In the genomic region with DNA sequence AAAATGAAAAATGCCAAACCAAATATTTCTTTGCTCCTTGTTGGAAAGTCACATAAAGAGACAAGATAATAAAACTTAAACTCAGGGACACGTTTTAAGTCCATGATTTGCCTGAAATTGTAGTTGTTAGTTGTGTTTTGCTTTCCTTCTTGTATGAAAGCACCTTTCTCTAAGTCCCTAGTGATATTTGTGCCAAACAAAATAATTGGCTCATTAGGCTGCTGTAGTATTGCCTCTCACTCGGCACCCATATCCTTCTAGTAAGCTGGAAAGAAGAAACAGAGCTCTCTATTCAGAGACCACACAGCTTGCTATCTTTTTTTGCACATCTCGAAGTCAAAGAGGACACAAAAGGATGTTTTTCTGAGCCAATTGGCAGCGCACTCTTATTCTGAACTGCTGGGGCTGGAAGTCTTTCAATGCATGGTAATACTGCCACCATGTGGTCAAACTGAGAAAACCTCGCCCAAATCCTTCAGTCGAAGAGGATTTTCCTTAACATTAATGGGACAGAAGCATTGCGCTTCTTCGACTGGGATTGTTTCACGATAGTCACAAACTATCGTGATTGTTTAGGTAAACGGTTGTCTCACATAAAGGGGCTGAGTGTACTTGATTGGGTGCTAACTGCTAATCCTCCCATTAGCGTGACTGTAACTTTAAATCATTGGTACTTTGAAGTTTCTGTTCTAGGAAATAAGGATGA, we compare ENCODE assay signal across 8 cellular contexts.
A peak's percentile ranks its signal among the peaks of the same experiment; 100 is the strongest.
DNase-seq lines count a peak whose midpoint lies in the region; ATAC-seq and TF ChIP-seq lines count a peak whose summit lies in the region.

No MANE protein-coding gene starts in this region.

- POLR2A ChIA-PET in activated CD8-positive, alpha-beta T cell treated with anti-CD3 and anti-CD28 coated beads for 36 hours (lab: Charles Lee), result no interaction called here

- H3K9me3 Mint-ChIP-seq in activated CD8-positive, alpha-beta T cell treated with anti-CD3 and anti-CD28 coated beads for 36 hours, result no peaks in the 10 kb centered on the region
- H3K9me3 Mint-ChIP-seq in endodermal cell, result peaks cover 2% of the 10 kb centered on the region

- ATAC-seq in GM19452 (IDR thresholded peaks at IDR 0.05; ENCODE audit: unreplicated experiment) (peak; percentile 67), HG03571 (IDR thresholded peaks at IDR 0.05; ENCODE audit: unreplicated experiment) (peak; percentile 72), mucosa of descending colon (peak; percentile 81)
- ATAC-seq in activated CD8-positive, alpha-beta T cell treated with anti-CD3 and anti-CD28 coated beads for 36 hours, result peak; percentile 51

- no peak overlapping the region for H3K27ac Mint-ChIP-seq in activated CD8-positive, alpha-beta T cell treated with anti-CD3 and anti-CD28 coated beads for 36 hours
- no peak overlapping the region for H3K27ac Mint-ChIP-seq in endodermal cell

- peak; percentile 41 for DNase-seq in COLO829 (ENCODE audit: low spot score)
- peak; percentile 64 for DNase-seq in NCI-H774 (lab: John Stamatoyannopoulos, UW)
- DNase-seq in activated CD8-positive, alpha-beta T cell treated with anti-CD3 and anti-CD28 coated beads for 36 hours, result peak; percentile 46
- peak; percentile 83 for DNase-seq in endodermal cell
- peak in 1 of 3 donors; percentile 66 for DNase-seq in mucosa of descending colon
- peak; percentile 0 to 63 (median 22) for DNase-seq in stimulated activated naive CD4-positive, alpha-beta T cell (lab: John Stamatoyannopoulos, UW)

- peaks cover 8% of the 10 kb centered on the region for H3K27me3 ChIP-seq in endodermal cell (ENCODE audit: control insufficient read depth, insufficient read depth, low read length, poor library complexity, severe bottlenecking)

- CTCF ChIA-PET in activated CD8-positive, alpha-beta T cell treated with anti-CD3 and anti-CD28 coated beads for 36 hours (lab: Charles Lee), result interaction anchor here (0.7 to 1.3 kb wide), 7 partner anchors 12 to 1044 kb away, joined by 3 to 6 read pairs (median 3); no protein-coding TSS in a partner anchor

- no peak overlapping the region for H3K4me3 Mint-ChIP-seq in activated CD8-positive, alpha-beta T cell treated with anti-CD3 and anti-CD28 coated beads for 36 hours
- no peak overlapping the region for H3K4me3 Mint-ChIP-seq in endodermal cell

- H3K9me3 ChIP-seq in endodermal cell (ENCODE audit: control insufficient read depth, low read length) (no peaks in the 10 kb centered on the region), mucosa of descending colon (no peaks in the 10 kb centered on the region)

- H3K4me1 Mint-ChIP-seq in activated CD8-positive, alpha-beta T cell treated with anti-CD3 and anti-CD28 coated beads for 36 hours (ENCODE audit: low read depth), result peaks cover 5% of the 10 kb centered on the region
- no peaks in the 10 kb centered on the region for H3K4me1 Mint-ChIP-seq in endodermal cell

- H3K9ac ChIP-seq in endodermal cell (ENCODE audit: extremely low read depth, low read length, poor library complexity, severe bottlenecking), result no peak overlapping the region

- intact Hi-C loops in activated CD8-positive, alpha-beta T cell treated with anti-CD3 and anti-CD28 coated beads for 36 hours (cut with micrococcal nuclease), result loop anchor here (5.0 kb wide), 1 partner anchor 776 kb away; no protein-coding TSS in a partner anchor
- intact Hi-C loops in mucosa of descending colon (cut with DNase I, micrococcal nuclease), result no loop called here

- H3K4me1 ChIP-seq in endodermal cell (ENCODE audit: control insufficient read depth, insufficient read depth, low read length), result no peaks in the 10 kb centered on the region
- no peaks in the 10 kb centered on the region for H3K4me1 ChIP-seq in mucosa of descending colon (ENCODE audit: low read depth)

- H3K36me3 Mint-ChIP-seq in activated CD8-positive, alpha-beta T cell treated with anti-CD3 and anti-CD28 coated beads for 36 hours (ENCODE audit: low read depth), result no peaks in the 10 kb centered on the region
- no peaks in the 10 kb centered on the region for H3K36me3 Mint-ChIP-seq in endodermal cell (ENCODE audit: low read depth)

- H3K27me3 Mint-ChIP-seq in activated CD8-positive, alpha-beta T cell treated with anti-CD3 and anti-CD28 coated beads for 36 hours, result peaks cover 16% of the 10 kb centered on the region
- H3K27me3 Mint-ChIP-seq in endodermal cell (ENCODE audit: insufficient read depth), result peaks cover 8% of the 10 kb centered on the region

- H3K36me3 ChIP-seq in endodermal cell (ENCODE audit: control insufficient read depth, insufficient read depth, low read length) (no peaks in the 10 kb centered on the region), mucosa of descending colon (ENCODE audit: low read depth) (no peaks in the 10 kb centered on the region)

- WGBS in endodermal cell (ENCODE audit: insufficient coverage in 1 of 2, insufficient read length in 1 of 2), 2 experiments, result 22 to 27% methylated on average over 9 to 12 of the region's 12 CpGs

- peak; percentile 82 for TF ChIP-seq CTCF in activated CD8-positive, alpha-beta T cell treated with anti-CD3 and anti-CD28 coated beads for 36 hours (IDR thresholded peaks at IDR 0.05)
- TF ChIP-seq CTCF in endodermal cell (conservative IDR thresholded peaks at IDR 0.05), result peak; percentile 88
- TF ChIP-seq CTCF in mucosa of descending colon (IDR thresholded peaks at IDR 0.05), result peak; percentile 62

- no peak overlapping the region for H3K27ac ChIP-seq in endodermal cell (ENCODE audit: low read depth, low read length)

- H3K4me3 ChIP-seq in endodermal cell (ENCODE audit: low read length) (no peak overlapping the region), mucosa of descending colon (no peak overlapping the region)
